6 cellular contexts compared by ENCODE assay signal in the genomic region with DNA sequence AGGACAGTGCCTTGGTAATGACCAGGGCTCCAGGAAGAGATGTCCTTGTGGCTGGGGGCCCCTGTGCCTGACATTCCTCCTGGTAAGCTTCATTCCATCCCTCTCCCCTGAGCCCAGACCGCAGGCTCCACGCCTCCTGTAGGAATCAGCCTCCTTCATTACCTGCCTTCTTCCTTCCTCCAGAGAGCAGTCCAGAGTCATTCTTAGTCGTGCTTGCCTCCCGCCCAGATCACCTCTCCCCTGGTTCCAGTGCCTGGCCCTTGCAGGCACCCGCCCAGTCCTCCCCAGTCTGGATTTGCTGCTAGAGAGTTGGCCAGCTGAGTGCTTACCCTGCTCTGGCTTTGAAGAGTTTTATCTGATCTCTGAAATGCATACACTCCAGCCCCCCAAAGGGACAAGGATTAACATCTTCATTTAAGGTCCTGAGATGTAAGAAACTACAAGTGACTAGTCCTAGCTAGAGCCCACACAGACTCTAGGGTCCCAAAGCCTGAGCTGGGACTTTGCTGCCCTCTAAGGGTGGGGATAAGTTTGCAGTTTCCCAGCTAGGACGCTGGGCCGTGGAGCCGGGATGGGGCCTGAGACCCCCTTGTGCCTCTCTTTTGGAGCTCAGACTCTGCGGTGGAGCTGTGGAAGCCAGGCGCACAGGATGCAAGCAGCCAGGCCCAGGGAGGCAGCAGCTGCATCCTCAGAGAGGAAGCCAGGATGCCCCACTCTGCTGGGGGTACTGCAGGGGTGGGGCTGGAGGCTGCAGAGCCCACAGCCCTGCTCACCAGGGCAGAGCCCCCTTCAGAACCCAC.
A peak's percentile ranks its signal among the peaks of the same experiment; 100 is the strongest.
DNase-seq lines count a peak whose midpoint lies in the region; ATAC-seq lines count a peak whose summit lies in the region.

No MANE protein-coding gene starts in this region.

- DNase-seq in AG20443 (ENCODE audit: low spot score) (peak; percentile 67), activated T-cell treated with anti-CD3 and anti-CD28 coated beads for 1 hour (ENCODE audit: low read depth) (peak; percentile 18), left kidney (ENCODE audit: low read depth, low spot score) (peak; percentile 52), EL (no peak)

- ATAC-seq in HG03432 (IDR thresholded peaks at IDR 0.05; ENCODE audit: unreplicated experiment) = peak; percentile 46
- no peak for ATAC-seq in GM21381 (IDR thresholded peaks at IDR 0.05; ENCODE audit: unreplicated experiment)
